ENCODE assay signal across 18 cellular contexts in the genomic region with DNA sequence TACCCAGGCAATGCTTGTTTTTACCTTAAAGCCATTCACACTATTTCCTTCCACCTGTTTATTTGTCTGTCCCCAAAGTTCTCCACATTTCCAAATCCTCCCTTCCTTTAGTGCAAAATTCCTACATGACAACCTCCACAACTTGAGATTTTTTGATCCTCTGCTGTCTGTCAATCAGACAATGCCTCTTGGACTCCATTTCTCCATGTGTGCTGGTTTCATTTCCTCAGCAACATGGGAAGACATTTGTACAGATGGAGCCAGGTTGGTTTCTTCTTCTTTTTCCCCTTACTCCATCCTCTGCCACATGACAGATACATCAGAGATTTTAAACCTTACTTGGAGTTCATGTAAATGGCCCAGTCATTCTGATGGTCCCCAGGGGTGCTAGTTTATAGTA. TPM values are rescaled to one million over a fixed set of nuclear protein-coding genes. Genes with fewer than 3 reads are reported as not detected.
DNase-seq lines count a peak whose midpoint lies in the region; ATAC-seq and TF ChIP-seq lines count a peak whose summit lies in the region.
"Had no signal": no experiment of that assay in that cellular context is flagged by ENCODE, and none has a peak within 500 bp of the region (broad histone marks: within the 10 kb centered on the region; RNA-seq: fewer than 3 reads in every experiment).

No MANE protein-coding gene starts in this region.

- H3K4me3 ChIP-seq in CD8-positive, alpha-beta T cell (ENCODE audit: low read depth, low read length) = peak overlapping the region; percentile 24
- H3K4me3 ChIP-seq in naive thymus-derived CD4-positive, alpha-beta T cell (ENCODE audit: low read length) = peak overlapping the region; percentile 39
- H3K4me3 ChIP-seq: right lobe of liver, thyroid gland had no signal

- H3K27me3 ChIP-seq in CD8-positive, alpha-beta T cell (ENCODE audit: insufficient read depth, low read length) = no peaks in the 10 kb centered on the region
- no peaks in the 10 kb centered on the region for H3K27me3 ChIP-seq in naive thymus-derived CD4-positive, alpha-beta T cell (ENCODE audit: control insufficient read depth in 2 of 2, insufficient read depth in 2 of 2, low read length in 2 of 2)
- H3K27me3 ChIP-seq: right lobe of liver, thyroid gland had no signal

- H3K9me3 Mint-ChIP-seq in CD14-positive monocyte = peaks cover 3 to 10% (median 9%) of the 10 kb centered on the region in 7 donors
- H3K9me3 Mint-ChIP-seq in CD8-positive, alpha-beta T cell = peaks cover 9% of the 10 kb centered on the region
- H3K9me3 Mint-ChIP-seq in activated T-helper 1 cell treated with anti-CD3 and anti-CD28 coated beads, Interleukin-12 subunit alpha, Interleukin-12 subunit beta, Interleukin-2, Interleukin-4 antibody, amounts not matched to agents 30 ng/mL and 10 ng/mL and 1 ng/mL, durations not matched to agents 14 hours and 24 hours and 36 hours = peaks cover 12% of the 10 kb centered on the region
- peaks cover 2 to 28% (median 12%) of the 10 kb centered on the region in 11 donors for H3K9me3 Mint-ChIP-seq in naive thymus-derived CD4-positive, alpha-beta T cell

- no peaks in the 10 kb centered on the region for H3K36me3 ChIP-seq in CD8-positive, alpha-beta T cell (ENCODE audit: insufficient read depth, low read length)
- H3K36me3 ChIP-seq in naive thymus-derived CD4-positive, alpha-beta T cell (ENCODE audit: control insufficient read depth in 2 of 3, insufficient read depth in 3 of 3, low read length in 3 of 3) = no peaks in the 10 kb centered on the region
- H3K36me3 ChIP-seq: right lobe of liver, thyroid gland had no signal

- ATAC-seq in CD8-positive, alpha-beta T cell = no peak
- ATAC-seq in naive thymus-derived CD4-positive, alpha-beta T cell = no peak

- peak overlapping the region in 1 of 2 donors; percentile 49 for H3K4me3 Mint-ChIP-seq in CD14-positive monocyte
- H3K4me3 Mint-ChIP-seq in CD8-positive, alpha-beta T cell = peak overlapping the region; percentile 66
- peak overlapping the region; percentile 59 for H3K4me3 Mint-ChIP-seq in activated T-helper 1 cell treated with anti-CD3 and anti-CD28 coated beads, Interleukin-12 subunit alpha, Interleukin-12 subunit beta, Interleukin-2, Interleukin-4 antibody, amounts not matched to agents 30 ng/mL and 10 ng/mL and 1 ng/mL, durations not matched to agents 14 hours and 24 hours and 36 hours
- H3K4me3 Mint-ChIP-seq in naive thymus-derived CD4-positive, alpha-beta T cell = peak overlapping the region in 9 of 10 donors; percentile 23 to 84 (median 56)

- H3K36me3 Mint-ChIP-seq in CD14-positive monocyte = peaks cover 0 to 3% of the 10 kb centered on the region in 2 donors
- H3K36me3 Mint-ChIP-seq in CD8-positive, alpha-beta T cell = peaks cover 23% of the 10 kb centered on the region
- H3K36me3 Mint-ChIP-seq in activated T-helper 1 cell treated with anti-CD3 and anti-CD28 coated beads, Interleukin-12 subunit alpha, Interleukin-12 subunit beta, Interleukin-2, Interleukin-4 antibody, amounts not matched to agents 30 ng/mL and 10 ng/mL and 1 ng/mL, durations not matched to agents 14 hours and 24 hours and 36 hours (ENCODE audit: low read depth) = peaks cover 14% of the 10 kb centered on the region
- peaks cover 4 to 44% (median 9%) of the 10 kb centered on the region in 5 donors for H3K36me3 Mint-ChIP-seq in naive thymus-derived CD4-positive, alpha-beta T cell

- peaks cover 0 to 1% (median 0%) of the 10 kb centered on the region in 3 donors for H3K27me3 Mint-ChIP-seq in CD14-positive monocyte (ENCODE audit: low read depth in 3 of 3)
- H3K27me3 Mint-ChIP-seq in CD8-positive, alpha-beta T cell (ENCODE audit: low read depth) = no peaks in the 10 kb centered on the region
- H3K27me3 Mint-ChIP-seq in activated T-helper 1 cell treated with anti-CD3 and anti-CD28 coated beads, Interleukin-12 subunit alpha, Interleukin-12 subunit beta, Interleukin-2, Interleukin-4 antibody, amounts not matched to agents 30 ng/mL and 10 ng/mL and 1 ng/mL, durations not matched to agents 14 hours and 24 hours and 36 hours (ENCODE audit: insufficient read depth) = no peaks in the 10 kb centered on the region
- H3K27me3 Mint-ChIP-seq in naive thymus-derived CD4-positive, alpha-beta T cell = no peaks in the 10 kb centered on the region

- H3K27ac Mint-ChIP-seq in CD14-positive monocyte = peak overlapping the region in 6 of 7 donors; percentile 14 to 88 (median 62)
- peak overlapping the region; percentile 97 for H3K27ac Mint-ChIP-seq in CD8-positive, alpha-beta T cell
- peak overlapping the region; percentile 91 for H3K27ac Mint-ChIP-seq in activated T-helper 1 cell treated with anti-CD3 and anti-CD28 coated beads, Interleukin-12 subunit alpha, Interleukin-12 subunit beta, Interleukin-2, Interleukin-4 antibody, amounts not matched to agents 30 ng/mL and 10 ng/mL and 1 ng/mL, durations not matched to agents 14 hours and 24 hours and 36 hours
- H3K27ac Mint-ChIP-seq in naive thymus-derived CD4-positive, alpha-beta T cell = peak overlapping the region; percentile 73 to 100 (median 97)

- CTCF ChIA-PET in CD8-positive, alpha-beta T cell (lab: Charles Lee) = interaction anchor here (0.6 to 3.1 kb wide), 6 partner anchors 20 to 217 kb away, joined by 3 to 15 read pairs (median 5); partner anchors contain the start of gene GIMAP1
- CTCF ChIA-PET in naive thymus-derived CD4-positive, alpha-beta T cell (lab: Charles Lee) = interaction anchor here (0.8 to 1.2 kb wide), 2 partner anchors 50 to 218 kb away, joined by 3 read pairs; partner anchors contain the start of gene GIMAP1

- intact Hi-C loops in CD14-positive monocyte (cut with micrococcal nuclease) = no loop called here
- intact Hi-C loops in CD8-positive, alpha-beta T cell (cut with DNase I, micrococcal nuclease) = loop anchor here in 1 of 2 experiments (2.0 kb wide), 1 partner anchor 34 kb away; the partner anchor contains the start of gene GIMAP6
- intact Hi-C loops in activated T-helper 1 cell treated with anti-CD3 and anti-CD28 coated beads, Interleukin-12 subunit alpha, Interleukin-12 subunit beta, Interleukin-2, Interleukin-4 antibody, amounts not matched to agents 30 ng/mL and 10 ng/mL and 1 ng/mL, durations not matched to agents 14 hours and 24 hours and 36 hours (cut with micrococcal nuclease) = loop anchor here (5.0 kb wide), 4 partner anchors 164 to 361 kb away; partner anchors contain the start of genes ABCB8, ACTR3C, LRRC61 and ZNF775
- intact Hi-C loops in naive thymus-derived CD4-positive, alpha-beta T cell (cut with micrococcal nuclease) = loop anchor here (5.0 to 10.0 kb wide), 3 partner anchors 184 to 416 kb away; partner anchors contain the start of genes FASTK (in 1 of the 2), KCNH2 (in 1 of the 2) and TMUB1 (in 1 of the 2)

- no peak for DNase-seq in CD14-positive monocyte (ENCODE audit: low spot score)
- DNase-seq in CD8-positive, alpha-beta T cell = no peak
- DNase-seq in activated T-helper 1 cell treated with anti-CD3 and anti-CD28 coated beads, Interleukin-12 subunit alpha, Interleukin-12 subunit beta, Interleukin-2, Interleukin-4 antibody, amounts not matched to agents 30 ng/mL and 10 ng/mL and 1 ng/mL, durations not matched to agents 14 hours and 24 hours and 36 hours (ENCODE audit: low spot score) = no peak
- no peak for DNase-seq in naive thymus-derived CD4-positive, alpha-beta T cell
- DNase-seq in HuH-7.5 (ENCODE audit: low spot score) = no peak
- no peak for DNase-seq in NCI-H2171 treated with DMSO at 0.1 percent for 48 hours (lab: John Stamatoyannopoulos, UW)
- no peak for DNase-seq in NAMALWA (ENCODE audit: low spot score)
- DNase-seq: activated CD8-positive, alpha-beta memory T cell treated with anti-CD3 and anti-CD28 coated beads for 24 hours; DMS79; NCI-H2029; NCI-H526; nucleus accumbens; right lobe of liver; SK-N-SH; stimulated activated CD4-positive, alpha-beta T cell treated with anti-CD3 and anti-CD28 coated beads, Interleukin-2, amount 100 ng/mL, for 48 hours; thyroid gland had no signal

- POLR2A ChIA-PET in CD8-positive, alpha-beta T cell (lab: Charles Lee) = interaction anchor here (0.6 to 4.9 kb wide), 13 partner anchors 16 to 215 kb away, joined by 3 to 44 read pairs (median 4); partner anchors contain the start of genes GIMAP1 and GIMAP6
- POLR2A ChIA-PET in naive thymus-derived CD4-positive, alpha-beta T cell (lab: Charles Lee) = interaction anchor here (0.7 to 6.6 kb wide), 27 partner anchors 9 to 215 kb away, joined by 3 to 88 read pairs (median 5); partner anchors contain the start of genes GIMAP1, GIMAP2, GIMAP4 and GIMAP6

- no peak for TF ChIP-seq CTCF in CD14-positive monocyte (IDR thresholded peaks at IDR 0.05)
- no peak for TF ChIP-seq CTCF in CD8-positive, alpha-beta T cell (IDR thresholded peaks at IDR 0.05)

- no peaks in the 10 kb centered on the region for H3K9me3 ChIP-seq in CD8-positive, alpha-beta T cell (ENCODE audit: low read length)
- no peaks in the 10 kb centered on the region for H3K9me3 ChIP-seq in naive thymus-derived CD4-positive, alpha-beta T cell (ENCODE audit: control insufficient read depth in 2 of 3, low read length in 3 of 3)
- H3K9me3 ChIP-seq: right lobe of liver, SK-N-SH, thyroid gland had no signal

- peak overlapping the region; percentile 63 for H3K27ac ChIP-seq in CD8-positive, alpha-beta T cell (ENCODE audit: low read depth, low read length)
- peak overlapping the region; percentile 78 for H3K27ac ChIP-seq in naive thymus-derived CD4-positive, alpha-beta T cell (ENCODE audit: low read depth, low read length)
- H3K27ac ChIP-seq: right lobe of liver, thyroid gland had no signal

- H3K4me1 ChIP-seq in CD8-positive, alpha-beta T cell (ENCODE audit: insufficient read depth, low read length) = peaks cover 99% of the 10 kb centered on the region
- peaks cover 90 to 94% of the 10 kb centered on the region in 2 donors for H3K4me1 ChIP-seq in naive thymus-derived CD4-positive, alpha-beta T cell (ENCODE audit: control insufficient read depth in 2 of 2, insufficient read depth in 2 of 2, low read length in 2 of 2)
- H3K4me1 ChIP-seq: right lobe of liver, thyroid gland had no signal

- peaks cover 35% of the 10 kb centered on the region for H3K4me1 Mint-ChIP-seq in CD14-positive monocyte
- peaks cover 94% of the 10 kb centered on the region for H3K4me1 Mint-ChIP-seq in CD8-positive, alpha-beta T cell (ENCODE audit: low read depth)
- peaks cover 100% of the 10 kb centered on the region for H3K4me1 Mint-ChIP-seq in activated T-helper 1 cell treated with anti-CD3 and anti-CD28 coated beads, Interleukin-12 subunit alpha, Interleukin-12 subunit beta, Interleukin-2, Interleukin-4 antibody, amounts not matched to agents 30 ng/mL and 10 ng/mL and 1 ng/mL, durations not matched to agents 14 hours and 24 hours and 36 hours (ENCODE audit: low read depth)
- peaks cover 59 to 100% (median 94%) of the 10 kb centered on the region in 7 donors for H3K4me1 Mint-ChIP-seq in naive thymus-derived CD4-positive, alpha-beta T cell

RNA-seq across cellular contexts. Expression of gene GIMAP2, which starts 19.1 kb away (rescaled TPM):
- 10 to 100 TPM; 45.6 to 47.0 TPM for polyA plus RNA-seq in CD14-positive monocyte
- 10 to 100 TPM; 58.4 to 58.8 TPM for total RNA-seq in CD8-positive, alpha-beta T cell
- total RNA-seq in activated T-helper 1 cell treated with anti-CD3 and anti-CD28 coated beads, Interleukin-12 subunit alpha, Interleukin-12 subunit beta, Interleukin-2, Interleukin-4 antibody, amounts not matched to agents 30 ng/mL and 10 ng/mL and 1 ng/mL, durations not matched to agents 14 hours and 24 hours and 36 hours = 24.7 and 29.7 TPM in 2 replicates
- total RNA-seq in naive thymus-derived CD4-positive, alpha-beta T cell = 100 to 1,000 TPM in 3 of 5 experiments, 10 to 100 TPM in 2; 79.4 to 286 (median 122) TPM
- polyA plus RNA-seq in naive thymus-derived CD4-positive, alpha-beta T cell = 100 to 1,000 TPM; 150 to 153 TPM
- total RNA-seq: MCF 10A had no signal

RNA-seq across cellular contexts. Expression of gene GIMAP6, which starts 34.2 kb away (rescaled TPM):
- 10 to 100 TPM; 57.0 to 70.2 TPM for polyA plus RNA-seq in CD14-positive monocyte
- 10 to 100 TPM; 10.5 to 10.8 TPM for total RNA-seq in CD8-positive, alpha-beta T cell
- 38.7 and 41.3 TPM in 2 replicates for total RNA-seq in activated T-helper 1 cell treated with anti-CD3 and anti-CD28 coated beads, Interleukin-12 subunit alpha, Interleukin-12 subunit beta, Interleukin-2, Interleukin-4 antibody, amounts not matched to agents 30 ng/mL and 10 ng/mL and 1 ng/mL, durations not matched to agents 14 hours and 24 hours and 36 hours
- 100 to 1,000 TPM in 3 of 5 experiments, 10 to 100 TPM in 2; 40.3 to 173 (median 152) TPM for total RNA-seq in naive thymus-derived CD4-positive, alpha-beta T cell
- polyA plus RNA-seq in naive thymus-derived CD4-positive, alpha-beta T cell = 100 to 1,000 TPM; 130 to 188 TPM
- total RNA-seq: MCF 10A had no signal
- polyA plus RNA-seq: BJ had no signal

RNA-seq across cellular contexts. Expression of gene GIMAP1, which starts 50.0 kb away (rescaled TPM):
- polyA plus RNA-seq in CD14-positive monocyte = 10 to 100 TPM; 11.4 to 19.6 TPM
- total RNA-seq in CD8-positive, alpha-beta T cell = 1 to 10 TPM; 6.1 to 6.2 TPM
- total RNA-seq in activated T-helper 1 cell treated with anti-CD3 and anti-CD28 coated beads, Interleukin-12 subunit alpha, Interleukin-12 subunit beta, Interleukin-2, Interleukin-4 antibody, amounts not matched to agents 30 ng/mL and 10 ng/mL and 1 ng/mL, durations not matched to agents 14 hours and 24 hours and 36 hours = 4.6 and 4.9 TPM in 2 replicates
- 100 to 1,000 TPM in 2 of 5 experiments, 10 to 100 TPM in 3; 23.3 to 124 (median 32.6) TPM for total RNA-seq in naive thymus-derived CD4-positive, alpha-beta T cell
- polyA plus RNA-seq in naive thymus-derived CD4-positive, alpha-beta T cell = 100 to 1,000 TPM in 1 of 2 donors, 10 to 100 TPM in 1; 75.4 to 104 TPM
- total RNA-seq: MCF 10A had no signal
- polyA plus RNA-seq: BJ, SK-N-SH had no signal

Comparison
In these comparisons a context has a peak if more than half of its experiments do, and no peak if none do; other contexts are left out.
1. intact Hi-C loops: an anchor here in activated T-helper 1 cell treated with anti-CD3 and anti-CD28 coated beads, Interleukin-12 subunit alpha, Interleukin-12 subunit beta, Interleukin-2, Interleukin-4 antibody, amounts not matched to agents 30 ng/mL and 10 ng/mL and 1 ng/mL, durations not matched to agents 14 hours and 24 hours and 36 hours (5.0 kb wide) and naive thymus-derived CD4-positive, alpha-beta T cell (5.0 to 10.0 kb wide); none called in CD14-positive monocyte.